ENCODE assay signal across 8 cellular contexts in the genomic region with DNA sequence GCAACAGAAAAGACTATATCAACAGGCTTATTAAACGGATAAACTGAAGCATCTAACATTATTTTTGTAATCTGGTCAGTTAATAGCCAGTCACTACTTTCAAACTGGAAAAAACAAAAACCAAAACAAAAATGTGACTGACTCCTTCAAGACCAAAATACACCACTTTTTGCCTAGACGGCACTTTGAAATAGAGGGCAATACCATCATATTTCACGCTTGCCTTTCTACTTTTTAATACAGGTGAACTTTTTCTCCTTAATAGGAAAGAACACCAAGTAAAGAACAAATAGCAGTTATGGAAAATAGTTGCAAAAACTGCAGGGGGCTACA. TPM values are rescaled to one million over a fixed set of nuclear protein-coding genes. Genes with fewer than 3 reads are reported as not detected.
DNase-seq lines count a peak whose midpoint lies in the region; ATAC-seq and TF ChIP-seq lines count a peak whose summit lies in the region.

No MANE protein-coding gene starts in this region.

- H3K14ac ChIP-seq in mesenchymal stem cell (ENCODE audit: low read length in 2 of 2): no peak overlapping the region

- no peak overlapping the region for H4K91ac ChIP-seq in mesenchymal stem cell (ENCODE audit: low read length)

- no peak for TF ChIP-seq CTCF in right atrium auricular region (IDR thresholded peaks at IDR 0.05)
- no peak for TF ChIP-seq CTCF in astrocyte of the spinal cord (IDR thresholded peaks at IDR 0.05; ENCODE audit: low read depth, low read length)

- H3K4me1 ChIP-seq in right atrium auricular region (peaks cover 0 to 19% of the 10 kb centered on the region in 2 donors), mesenchymal stem cell (ENCODE audit: control insufficient read depth, insufficient read depth, low read depth, low read length) (peaks cover 1% of the 10 kb centered on the region), aorta (ENCODE audit: control insufficient read depth in 1 of 2, insufficient read depth in 2 of 2, low read length in 2 of 2) (no peaks in the 10 kb centered on the region)

- H3K4me3 ChIP-seq in right atrium auricular region: peak overlapping the region; percentile 68 to 86
- peak overlapping the region; percentile 100 for H3K4me3 ChIP-seq in astrocyte of the spinal cord (ENCODE audit: low read depth, low read length)
- peak overlapping the region in 1 of 2 experiments; percentile 89 for H3K4me3 ChIP-seq in mesenchymal stem cell (ENCODE audit: insufficient read depth in 1 of 2, low read depth in 1 of 2, low read length in 2 of 2)
- peak overlapping the region in 1 of 2 donors; percentile 41 for H3K4me3 ChIP-seq in aorta (ENCODE audit: low read length in 2 of 2)

- H3K23ac ChIP-seq in mesenchymal stem cell (ENCODE audit: low read length in 2 of 2): no peak overlapping the region

- intact Hi-C loops in Right ventricle myocardium superior (cut with DNase I): loop anchor here (5.0 to 10.0 kb wide), 2 partner anchors 329 to 461 kb away; partner anchors contain the start of gene IL26
- intact Hi-C loops in aorta (cut with DNase I): loop anchor here (2.0 to 5.0 kb wide), 3 partner anchors 75 to 329 kb away; partner anchors contain the start of gene RAP1B (in 1 of the 2)

- H2AFZ ChIP-seq in mesenchymal stem cell (ENCODE audit: low read depth, low read length): no peak overlapping the region

- no peak overlapping the region for H2AK5ac ChIP-seq in mesenchymal stem cell (ENCODE audit: low read length, severe bottlenecking)

- no peak overlapping the region for H3K18ac ChIP-seq in mesenchymal stem cell (ENCODE audit: low read depth in 1 of 2, low read length in 2 of 2)

- H3K27me3 ChIP-seq in right atrium auricular region: no peaks in the 10 kb centered on the region
- H3K27me3 ChIP-seq in mesenchymal stem cell (ENCODE audit: control insufficient read depth in 1 of 2, insufficient read depth in 1 of 2, low read length in 2 of 2): no peaks in the 10 kb centered on the region
- no peaks in the 10 kb centered on the region for H3K27me3 ChIP-seq in aorta (ENCODE audit: control insufficient read depth in 1 of 2, insufficient read depth in 2 of 2, low read length in 1 of 2)

- DNase-seq in right atrium auricular region (ENCODE audit: low spot score) (no peak), Right ventricle myocardium superior (no peak), astrocyte of the spinal cord (ENCODE audit: low read depth, low spot score) (no peak), mesenchymal stem cell (no peak), aorta (no peak), iPS-NIHi11 (ENCODE audit: low spot score) (no peak)
- DNase-seq in stimulated activated CD4-positive, alpha-beta T cell treated with anti-CD3 and anti-CD28 coated beads, Interleukin-2, amount 100 ng/mL, for 24 hours: no peak
- no peak for DNase-seq in activated effector memory CD4-positive, alpha-beta T cell treated with anti-CD3 and anti-CD28 coated beads, Interleukin-2, amount 50 U/mL, for 16 hours

- in situ Hi-C loops in astrocyte of the spinal cord (cut with HindIII; ENCODE audit: low sequenced_read_pairs): no loop called here

- no peak for ATAC-seq in Right ventricle myocardium superior (ENCODE audit: poor library complexity)
- ATAC-seq in aorta (ENCODE audit: low FRiP score): no peak

- H3K9me3 ChIP-seq in right atrium auricular region (no peaks in the 10 kb centered on the region), mesenchymal stem cell (ENCODE audit: control insufficient read depth, low read length) (no peaks in the 10 kb centered on the region), aorta (ENCODE audit: control insufficient read depth, low read length) (no peaks in the 10 kb centered on the region)

- H3K27ac ChIP-seq in right atrium auricular region (peak overlapping the region; percentile 71 to 74), mesenchymal stem cell (ENCODE audit: low read length, poor library complexity, severe bottlenecking) (peak overlapping the region; percentile 90), aorta (ENCODE audit: low read depth in 1 of 2, low read length in 2 of 2) (peak overlapping the region; percentile 1 to 52)

- no peak overlapping the region for H2BK5ac ChIP-seq in mesenchymal stem cell (ENCODE audit: low read depth, low read length, poor library complexity, severe bottlenecking)

- H3K36me3 ChIP-seq in right atrium auricular region (peaks cover 11% of the 10 kb centered on the region), mesenchymal stem cell (ENCODE audit: control insufficient read depth in 1 of 2, insufficient read depth in 2 of 2, low read depth in 1 of 2, low read length in 2 of 2) (peaks cover 0 to 15% of the 10 kb centered on the region in 2 experiments), aorta (ENCODE audit: control insufficient read depth in 1 of 2, insufficient read depth in 2 of 2, low read length in 1 of 2) (no peaks in the 10 kb centered on the region)

- 57% methylated on average over 3 of the region's 3 CpGs for WGBS in mesenchymal stem cell
- WGBS in aorta, 2 donors: 44 to 51% methylated on average over 3 of the region's 3 CpGs

- H2BK120ac ChIP-seq in mesenchymal stem cell (ENCODE audit: low read depth, low read length): no peak overlapping the region

- H3K4ac ChIP-seq in mesenchymal stem cell (ENCODE audit: low read depth in 1 of 2, low read length in 2 of 2): peak overlapping the region in 1 of 2 experiments; percentile 61

- no peak overlapping the region for H2BK12ac ChIP-seq in mesenchymal stem cell (ENCODE audit: low read length in 2 of 2)

- H4K8ac ChIP-seq in mesenchymal stem cell (ENCODE audit: low read length): peak overlapping the region; percentile 49

- no peak overlapping the region for H2BK15ac ChIP-seq in mesenchymal stem cell (ENCODE audit: low read depth, poor library complexity, severe bottlenecking)

- H3K4me2 ChIP-seq in mesenchymal stem cell (ENCODE audit: low read length, poor library complexity, severe bottlenecking): peak overlapping the region; percentile 82

- peaks cover 8% of the 10 kb centered on the region for H3K79me1 ChIP-seq in mesenchymal stem cell (replicated peaks; ENCODE audit: low read length, poor library complexity, severe bottlenecking)

- H3K9ac ChIP-seq in mesenchymal stem cell (ENCODE audit: low read length): peak overlapping the region; percentile 89

RNA-seq across cellular contexts. Expression of gene NUP107, which starts 0.6 kb away (rescaled TPM):
- total RNA-seq in right atrium auricular region (10 to 100 TPM; 12.6 to 14.9 TPM), Right ventricle myocardium superior (15.7 TPM), aorta (10 to 100 TPM; 36.0 to 53.4 TPM)
- 19.4 TPM for polyA plus RNA-seq in mesenchymal stem cell (2013, experiment 1 of 2)
- polyA plus RNA-seq in mesenchymal stem cell (2013, experiment 2 of 2): 20.8 TPM
- 10 to 100 TPM in 1 of 2 donors, 1 to 10 TPM in 1; 5.3 to 19.5 TPM for polyA plus RNA-seq in aorta

RNA-seq across cellular contexts. Expression of gene SLC35E3, which starts 59.7 kb away (rescaled TPM):
- total RNA-seq in right atrium auricular region (1 to 10 TPM; 2.3 to 3.1 TPM), Right ventricle myocardium superior (2.6 TPM), aorta (10 to 100 TPM in 1 of 2 donors, 1 to 10 TPM in 1; 8.0 to 14.3 TPM)
- 6.3 TPM for polyA plus RNA-seq in mesenchymal stem cell (2013, experiment 1 of 2)
- polyA plus RNA-seq in mesenchymal stem cell (2013, experiment 2 of 2): 6.9 TPM
- 1 to 10 TPM; 1.1 to 7.5 TPM for polyA plus RNA-seq in aorta

Comparison
In these comparisons a context has a peak if more than half of its experiments do, and no peak if none do; other contexts are left out.
1. H3K27ac ChIP-seq: peak in every context shown above with its lines; median percentile 90 in mesenchymal stem cell; 72 in right atrium auricular region; 26 in aorta.